ENCODE assay signal across 26 cellular contexts in genomic region chr18:44714376-44714775, GRCh38. TPM values are rescaled to one million over a fixed set of nuclear protein-coding genes. Genes with fewer than 3 reads are reported as not detected.
DNase-seq lines count a peak whose midpoint lies in the region; ATAC-seq and TF ChIP-seq lines count a peak whose summit lies in the region.
"Had no signal": no experiment of that assay in that cellular context is flagged by ENCODE, and none has a peak within 500 bp of the region (broad histone marks: within the 10 kb centered on the region; RNA-seq: fewer than 3 reads in every experiment).

No MANE protein-coding gene starts in this region.

- H3K4me1 ChIP-seq in GM23248 (ENCODE audit: insufficient read depth): peaks cover 23% of the 10 kb centered on the region
- H3K4me1 ChIP-seq in mesenchymal stem cell (ENCODE audit: control insufficient read depth, insufficient read depth, low read depth, low read length): peaks cover 11% of the 10 kb centered on the region
- peaks cover 20% of the 10 kb centered on the region for H3K4me1 ChIP-seq in rectal smooth muscle tissue (ENCODE audit: control insufficient read depth, insufficient read depth, low read length)
- no peaks in the 10 kb centered on the region for H3K4me1 ChIP-seq in Caco-2

- H2BK12ac ChIP-seq in mesenchymal stem cell (ENCODE audit: low read length in 2 of 2): no peak overlapping the region

- H2BK120ac ChIP-seq in mesenchymal stem cell (ENCODE audit: low read depth, low read length): no peak overlapping the region

- H3K27ac Mint-ChIP-seq in activated B cell treated with CpG ODN at 0.5 μM for 24 hours (peak overlapping the region; percentile 3), mesothelial cell of epicardium (no peak overlapping the region), Caco-2 (ENCODE audit: unreplicated experiment) (no peak overlapping the region)
- H3K27ac Mint-ChIP-seq: activated CD4-positive, alpha-beta T cell treated with anti-CD3 and anti-CD28 coated beads, Interleukin-2, amount 10 ng/mL, durations not matched to agents 7 days and 5 days; activated naive CD8-positive, alpha-beta T cell treated with anti-CD3 and anti-CD28 coated beads, Interleukin-2, amount 10 ng/mL, durations not matched to agents 7 days and 5 days; CD4-positive, CD25-positive, alpha-beta regulatory T cell; natural killer cell; stimulated activated naive CD8-positive, alpha-beta T cell treated with anti-CD3 and anti-CD28 coated beads, Interleukin-15, Interleukin-2, amounts not matched to agents 100 ng/mL and 50 ng/mL, for 24 hours; T-cell had no signal

- H2BK15ac ChIP-seq in mesenchymal stem cell (ENCODE audit: low read depth, poor library complexity, severe bottlenecking): no peak overlapping the region

- DNase-seq in GM23248 (no peak), activated B cell treated with CpG ODN at 0.5 μM for 24 hours (no peak), mesenchymal stem cell (no peak), mesothelial cell of epicardium (ENCODE audit: low spot score in 2 of 2, unreplicated experiment in 2 of 2) (no peak), HEK293T (ENCODE audit: extremely low spot score) (no peak), Caco-2 (no peak), T-helper 1 cell (no peak)
- DNase-seq: activated CD4-positive, alpha-beta T cell treated with anti-CD3 and anti-CD28 coated beads, Interleukin-2, amount 10 ng/mL, durations not matched to agents 7 days and 5 days; activated effector memory CD4-positive, alpha-beta T cell treated with Interleukin-2 at 50 U/mL for 16 hours; activated naive CD8-positive, alpha-beta T cell treated with anti-CD3 and anti-CD28 coated beads, Interleukin-2, amount 10 ng/mL, durations not matched to agents 7 days and 5 days; caudate nucleus; CD4-positive, CD25-positive, alpha-beta regulatory T cell; effector CD8-positive, alpha-beta T cell; H7; heart left ventricle; left ventricle myocardium superior; natural killer cell; NCI-H1048; NCI-H1694; stimulated activated CD4-positive, alpha-beta T cell treated with anti-CD3 and anti-CD28 coated beads, Interleukin-1b, Interleukin-23, amount 100 ng/mL, for 48 hours; T-cell had no signal

- no peak overlapping the region for H3K4me3 ChIP-seq in GM23248
- no peak overlapping the region for H3K4me3 ChIP-seq in mesenchymal stem cell (ENCODE audit: insufficient read depth in 1 of 2, low read depth in 1 of 2, low read length in 2 of 2)
- H3K4me3 ChIP-seq in rectal smooth muscle tissue (ENCODE audit: low read length): no peak overlapping the region
- no peak overlapping the region for H3K4me3 ChIP-seq in Caco-2 (ENCODE audit: low read depth, low read length)
- H3K4me3 ChIP-seq: ascending aorta, coronary artery, heart left ventricle, thoracic aorta had no signal

- H2AFZ ChIP-seq in GM23248 (no peak overlapping the region), mesenchymal stem cell (ENCODE audit: low read depth, low read length) (no peak overlapping the region)

- no peak overlapping the region for H3K4me2 ChIP-seq in GM23248 (ENCODE audit: unreplicated experiment)
- no peak overlapping the region for H3K4me2 ChIP-seq in mesenchymal stem cell (ENCODE audit: low read length, poor library complexity, severe bottlenecking)

- H3K9ac ChIP-seq in GM23248: 0 out of 2 replicates have a peak overlapping the region, but pooled peaks have one; percentile 25
- H3K9ac ChIP-seq in mesenchymal stem cell (ENCODE audit: low read length): peak overlapping the region; percentile 69
- no peak overlapping the region for H3K9ac ChIP-seq in rectal smooth muscle tissue (ENCODE audit: low read length)

- H3K4me1 Mint-ChIP-seq in activated B cell treated with CpG ODN at 0.5 μM for 24 hours (peaks cover 76% of the 10 kb centered on the region), mesothelial cell of epicardium (peaks cover 17% of the 10 kb centered on the region), Caco-2 (ENCODE audit: low read depth, unreplicated experiment) (no peaks in the 10 kb centered on the region)

- no peaks in the 10 kb centered on the region for H3K27me3 Mint-ChIP-seq in activated B cell treated with CpG ODN at 0.5 μM for 24 hours
- H3K27me3 Mint-ChIP-seq in mesothelial cell of epicardium (ENCODE audit: low read depth): no peaks in the 10 kb centered on the region
- no peaks in the 10 kb centered on the region for H3K27me3 Mint-ChIP-seq in Caco-2 (ENCODE audit: insufficient read depth, unreplicated experiment)

- H3K4me3 Mint-ChIP-seq in activated B cell treated with CpG ODN at 0.5 μM for 24 hours (no peak overlapping the region), mesothelial cell of epicardium (no peak overlapping the region), Caco-2 (ENCODE audit: unreplicated experiment) (no peak overlapping the region)
- H3K4me3 Mint-ChIP-seq: activated CD4-positive, alpha-beta T cell treated with anti-CD3 and anti-CD28 coated beads, Interleukin-2, amount 10 ng/mL, durations not matched to agents 7 days and 5 days; activated naive CD8-positive, alpha-beta T cell treated with anti-CD3 and anti-CD28 coated beads, Interleukin-2, amount 10 ng/mL, durations not matched to agents 7 days and 5 days; CD4-positive, CD25-positive, alpha-beta regulatory T cell; natural killer cell; stimulated activated naive CD8-positive, alpha-beta T cell treated with anti-CD3 and anti-CD28 coated beads, Interleukin-15, Interleukin-2, amounts not matched to agents 100 ng/mL and 50 ng/mL, for 24 hours; T-cell had no signal

- H3K14ac ChIP-seq in mesenchymal stem cell (ENCODE audit: low read length in 2 of 2): no peak overlapping the region

- TF ChIP-seq CTCF in activated B cell treated with CpG ODN at 0.5 μM for 24 hours (IDR thresholded peaks at IDR 0.05): no peak
- TF ChIP-seq CTCF in mesothelial cell of epicardium (IDR thresholded peaks at IDR 0.05; ENCODE audit: unreplicated experiment): no peak
- TF ChIP-seq CTCF in Caco-2 (IDR thresholded peaks at IDR 0.05; ENCODE audit: insufficient read depth in 1 of 2, low read depth in 1 of 2, low read length in 1 of 2, severe bottlenecking in 1 of 2, unreplicated experiment in 1 of 2): no peak

- H3K27ac ChIP-seq in GM23248 (no peak overlapping the region), mesenchymal stem cell (ENCODE audit: low read length, poor library complexity, severe bottlenecking) (no peak overlapping the region), rectal smooth muscle tissue (ENCODE audit: low read depth, low read length) (peak overlapping the region; percentile 70)
- H3K27ac ChIP-seq: ascending aorta, thoracic aorta had no signal

- CTCF ChIA-PET in activated B cell treated with CpG ODN at 0.5 μM for 24 hours (lab: Charles Lee) (interaction anchor here (0.8 kb wide), 1 partner anchor 9 kb away, joined by 3 read pairs; no protein-coding TSS in a partner anchor), HEK293T (lab: Yijun Ruan, JAX) (no interaction called here), Caco-2 (lab: Charles Lee) (no interaction called here)

- H3K79me1 ChIP-seq in mesenchymal stem cell (replicated peaks; ENCODE audit: low read length, poor library complexity, severe bottlenecking): peaks cover 38% of the 10 kb centered on the region

- peaks cover 59% of the 10 kb centered on the region for H3K36me3 Mint-ChIP-seq in activated B cell treated with CpG ODN at 0.5 μM for 24 hours (ENCODE audit: low read depth)
- peaks cover 27% of the 10 kb centered on the region for H3K36me3 Mint-ChIP-seq in mesothelial cell of epicardium
- peaks cover 4% of the 10 kb centered on the region for H3K36me3 Mint-ChIP-seq in Caco-2 (ENCODE audit: insufficient read depth, unreplicated experiment)
- H3K36me3 Mint-ChIP-seq: CD4-positive, CD25-positive, alpha-beta regulatory T cell; natural killer cell; T-cell had no signal

- 82 to 87% methylated on average over 9 of the region's 9 CpGs for WGBS in GM23248 (ENCODE audit: low coverage in 1 of 2, low lambda C conversion rate in 2 of 2, missing lambda C conversion rate in 2 of 2), 2 experiments
- WGBS in mesenchymal stem cell: 92% methylated on average over 7 of the region's 9 CpGs

- no peak overlapping the region for H2BK5ac ChIP-seq in mesenchymal stem cell (ENCODE audit: low read depth, low read length, poor library complexity, severe bottlenecking)

- no peak overlapping the region for H4K8ac ChIP-seq in mesenchymal stem cell (ENCODE audit: low read length)

- intact Hi-C loops in activated B cell treated with CpG ODN at 0.5 μM for 24 hours (cut with micrococcal nuclease): no loop called here
- intact Hi-C loops in Caco-2 (cut with micrococcal nuclease; ENCODE audit: unreplicated experiment): no loop called here

- no peaks in the 10 kb centered on the region for H3K9me2 ChIP-seq in GM23248 (ENCODE audit: insufficient read depth)

- in situ Hi-C loops in GM23248 (cut with MboI): no loop called here

- POLR2A ChIA-PET in activated B cell treated with CpG ODN at 0.5 μM for 24 hours (lab: Charles Lee): interaction anchor here (0.7 kb wide), 1 partner anchor 35 kb away, joined by 3 read pairs; no protein-coding TSS in a partner anchor
- POLR2A ChIA-PET in HEK293T (lab: Yijun Ruan, JAX): no interaction called here
- POLR2A ChIA-PET in Caco-2 (lab: Charles Lee): no interaction called here

- H3K4ac ChIP-seq in mesenchymal stem cell (ENCODE audit: low read depth in 1 of 2, low read length in 2 of 2): no peak overlapping the region

- no peak overlapping the region for H4K91ac ChIP-seq in mesenchymal stem cell (ENCODE audit: low read length)

- no peak overlapping the region for H2AK5ac ChIP-seq in mesenchymal stem cell (ENCODE audit: low read length, severe bottlenecking)

- H3K27me3 ChIP-seq in GM23248 (replicated peaks; ENCODE audit: insufficient read depth): no peaks in the 10 kb centered on the region
- no peaks in the 10 kb centered on the region for H3K27me3 ChIP-seq in mesenchymal stem cell (ENCODE audit: control insufficient read depth in 1 of 2, insufficient read depth in 1 of 2, low read length in 2 of 2)
- H3K27me3 ChIP-seq in rectal smooth muscle tissue (ENCODE audit: control insufficient read depth, insufficient read depth, low read length): no peaks in the 10 kb centered on the region
- H3K27me3 ChIP-seq in Caco-2 (replicated peaks; ENCODE audit: control insufficient read depth, insufficient read depth, low read length): no peaks in the 10 kb centered on the region
- H3K27me3 ChIP-seq: ascending aorta had no signal

- no peaks in the 10 kb centered on the region for H3K9me3 Mint-ChIP-seq in activated B cell treated with CpG ODN at 0.5 μM for 24 hours
- H3K9me3 Mint-ChIP-seq in mesothelial cell of epicardium: peaks cover 10% of the 10 kb centered on the region
- H3K9me3 Mint-ChIP-seq in Caco-2 (ENCODE audit: unreplicated experiment): no peaks in the 10 kb centered on the region
- H3K9me3 Mint-ChIP-seq: activated CD4-positive, alpha-beta T cell treated with anti-CD3 and anti-CD28 coated beads, Interleukin-2, amount 10 ng/mL, durations not matched to agents 7 days and 5 days; natural killer cell; stimulated activated naive CD8-positive, alpha-beta T cell treated with anti-CD3 and anti-CD28 coated beads, Interleukin-15, Interleukin-2, amounts not matched to agents 100 ng/mL and 50 ng/mL, for 24 hours; T-cell had no signal

- H3K36me3 ChIP-seq in GM23248 (ENCODE audit: low read depth) (no peaks in the 10 kb centered on the region), mesenchymal stem cell (ENCODE audit: control insufficient read depth in 1 of 2, insufficient read depth in 2 of 2, low read depth in 1 of 2, low read length in 2 of 2) (peaks cover 11 to 13% of the 10 kb centered on the region in 2 experiments), rectal smooth muscle tissue (ENCODE audit: control insufficient read depth, insufficient read depth, low read length) (no peaks in the 10 kb centered on the region), Caco-2 (ENCODE audit: control insufficient read depth, insufficient read depth, low read length) (no peaks in the 10 kb centered on the region)
- H3K36me3 ChIP-seq: thoracic aorta had no signal

- ATAC-seq in activated B cell treated with CpG ODN at 0.5 μM for 24 hours (ENCODE audit: low read depth): no peak
- ATAC-seq: natural killer cell, T-cell had no signal

- no peaks in the 10 kb centered on the region for H3K79me2 ChIP-seq in GM23248 (ENCODE audit: insufficient read depth)

- no peak overlapping the region for H3K18ac ChIP-seq in mesenchymal stem cell (ENCODE audit: low read depth in 1 of 2, low read length in 2 of 2)

- no peaks in the 10 kb centered on the region for H4K20me1 ChIP-seq in GM23248 (ENCODE audit: insufficient read depth)

- no peaks in the 10 kb centered on the region for H3K9me3 ChIP-seq in GM23248 (ENCODE audit: low read depth)
- no peaks in the 10 kb centered on the region for H3K9me3 ChIP-seq in mesenchymal stem cell (ENCODE audit: control insufficient read depth, low read length)
- no peaks in the 10 kb centered on the region for H3K9me3 ChIP-seq in Caco-2
- H3K9me3 ChIP-seq: ascending aorta, heart left ventricle, thoracic aorta had no signal

- peaks cover 28% of the 10 kb centered on the region for H3F3A ChIP-seq in GM23248 (ENCODE audit: insufficient read depth)

- H3K23ac ChIP-seq in mesenchymal stem cell (ENCODE audit: low read length in 2 of 2): no peak overlapping the region

- no TSS peak for BruUV-seq in Caco-2 (replicated peaks; lab: Mats Ljungman, UMichigan)

RNA-seq across cellular contexts. Expression of gene SETBP1, which starts 33.7 kb away (rescaled TPM):
- total RNA-seq in GM23248 (2014; rRNA removed; shearing (Covaris generic)): 4.1 and 5.2 TPM in 2 replicates
- polyA plus RNA-seq in GM23248 (2016; fragmentation: Nextera tagmentation; extraction: Ambion mirVana): 0.91 and 1.3 TPM in 2 replicates
- total RNA-seq in activated B cell treated with CpG ODN at 0.5 μM for 24 hours (65.5 and 72.8 TPM in 2 replicates), mesothelial cell of epicardium (44.6 to 47.7 TPM (median 46.0 TPM) in 3 replicates), Caco-2 (2022) (4.0 and 4.6 TPM in 2 replicates)
- 4.5 TPM for polyA plus RNA-seq in mesenchymal stem cell (2013, experiment 1 of 2)
- 4.5 TPM for polyA plus RNA-seq in mesenchymal stem cell (2013, experiment 2 of 2)
